ENCODE assay signal across 2 cellular contexts in the genomic region with DNA sequence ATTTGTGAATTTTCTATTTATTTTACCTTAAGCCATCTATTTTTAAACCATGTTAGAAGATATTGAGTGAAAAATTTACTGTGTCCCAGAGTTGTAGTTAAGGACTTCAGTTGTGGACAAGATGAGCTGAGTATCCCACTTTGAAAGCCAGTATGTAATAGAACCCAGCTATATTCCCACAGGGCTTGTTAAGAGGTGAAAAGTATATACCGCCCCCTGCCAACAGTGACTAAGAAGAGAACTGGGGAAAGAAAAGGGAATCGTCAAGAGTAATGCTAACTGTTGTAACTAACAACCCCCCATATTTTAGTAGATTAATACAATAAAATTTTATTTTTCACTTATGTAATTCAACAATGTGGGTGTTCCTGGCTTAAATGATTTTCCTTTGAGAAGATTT.
TF ChIP-seq lines count a peak whose summit lies in the region.

No MANE protein-coding gene starts in this region.

TF ChIP-seq in SK-N-SH, 30 proteins besides CTCF, POLR2A, EP300 and RAD21:
- TF ChIP-seq, protein P1, sequence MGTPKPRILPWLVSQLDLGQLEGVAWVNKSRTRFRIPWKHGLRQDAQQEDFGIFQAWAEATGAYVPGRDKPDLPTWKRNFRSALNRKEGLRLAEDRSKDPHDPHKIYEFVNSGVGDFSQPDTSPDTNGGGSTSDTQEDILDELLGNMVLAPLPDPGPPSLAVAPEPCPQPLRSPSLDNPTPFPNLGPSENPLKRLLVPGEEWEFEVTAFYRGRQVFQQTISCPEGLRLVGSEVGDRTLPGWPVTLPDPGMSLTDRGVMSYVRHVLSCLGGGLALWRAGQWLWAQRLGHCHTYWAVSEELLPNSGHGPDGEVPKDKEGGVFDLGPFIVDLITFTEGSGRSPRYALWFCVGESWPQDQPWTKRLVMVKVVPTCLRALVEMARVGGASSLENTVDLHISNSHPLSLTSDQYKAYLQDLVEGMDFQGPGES (IDR thresholded peaks at IDR 0.05; ENCODE audit: low read depth, low read length): no peak
- TF ChIP-seq POLR2AphosphoS5 (IDR thresholded peaks at IDR 0.05; ENCODE audit: low read depth, low read length) (no peak), FOSL2 (IDR thresholded peaks at IDR 0.05; ENCODE audit: borderline replicate concordance, low read depth) (no peak), GABPA (IDR thresholded peaks at IDR 0.05; ENCODE audit: low read depth) (no peak), GATA2 (CRISPR knock-in tag; IDR thresholded peaks at IDR 0.05) (no peak), YY1 (IDR thresholded peaks at IDR 0.05; ENCODE audit: low read depth) (no peak), EZH2phosphoT487 (IDR thresholded peaks at IDR 0.05; ENCODE audit: borderline replicate concordance, low read depth) (no peak), TCF12 (IDR thresholded peaks at IDR 0.05) (no peak), MAX (IDR thresholded peaks at IDR 0.05; ENCODE audit: low read depth) (no peak), PBX3 (IDR thresholded peaks at IDR 0.05) (no peak), RXRA (IDR thresholded peaks at IDR 0.05; ENCODE audit: borderline replicate concordance, low read depth) (no peak), REST (IDR thresholded peaks at IDR 0.05; ENCODE audit: low read depth, low read length) (no peak), ZBTB33 (IDR thresholded peaks at IDR 0.05; ENCODE audit: borderline replicate concordance, low read depth) (no peak), MXI1 (IDR thresholded peaks at IDR 0.05; ENCODE audit: low read depth, low read length) (no peak)
- TF ChIP-seq, protein P2, sequence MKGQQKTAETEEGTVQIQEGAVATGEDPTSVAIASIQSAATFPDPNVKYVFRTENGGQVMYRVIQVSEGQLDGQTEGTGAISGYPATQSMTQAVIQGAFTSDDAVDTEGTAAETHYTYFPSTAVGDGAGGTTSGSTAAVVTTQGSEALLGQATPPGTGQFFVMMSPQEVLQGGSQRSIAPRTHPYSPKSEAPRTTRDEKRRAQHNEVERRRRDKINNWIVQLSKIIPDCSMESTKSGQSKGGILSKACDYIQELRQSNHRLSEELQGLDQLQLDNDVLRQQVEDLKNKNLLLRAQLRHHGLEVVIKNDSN (IDR thresholded peaks at IDR 0.05; ENCODE audit: borderline replicate concordance, low read depth): no peak
TF ChIP-seq in SK-N-SH: peak in this region for 0.

TF ChIP-seq in SK-N-SH treated with all-trans-retinoic acid at 6 μM for 48 hours, 23 proteins besides CTCF, POLR2A, EP300 and RAD21:
- TF ChIP-seq POU6F1 (CRISPR knock-in tag; IDR thresholded peaks at IDR 0.05; ENCODE audit: borderline replicate concordance, low read depth): no peak
- TF ChIP-seq OSR1 (CRISPR knock-in tag; IDR thresholded peaks at IDR 0.05): no peak
